In genomic region chr3:63967675-63968611, GRCh38 we compare ENCODE assay signal across 8 cellular contexts. TPM values are rescaled to one million over a fixed set of nuclear protein-coding genes. Genes with fewer than 3 reads are reported as not detected.
DNase-seq lines count a peak whose midpoint lies in the region; ATAC-seq and TF ChIP-seq lines count a peak whose summit lies in the region.

No MANE protein-coding gene starts in this region.

- peaks cover 94% of the 10 kb centered on the region for H3K4me1 Mint-ChIP-seq in activated T-cell treated with anti-CD3 and anti-CD28 coated beads, Interleukin-2, amount 50 U/mL, for 72 hours (ENCODE audit: low read depth)
- H3K4me1 Mint-ChIP-seq in osteocyte (ENCODE audit: unreplicated experiment), result peaks cover 64% of the 10 kb centered on the region

- H3K27me3 Mint-ChIP-seq in activated T-cell treated with anti-CD3 and anti-CD28 coated beads, Interleukin-2, amount 50 U/mL, for 72 hours (ENCODE audit: low read depth), result no peaks in the 10 kb centered on the region
- no peaks in the 10 kb centered on the region for H3K27me3 Mint-ChIP-seq in osteocyte (ENCODE audit: unreplicated experiment)

- H3K9me3 Mint-ChIP-seq in activated T-cell treated with anti-CD3 and anti-CD28 coated beads, Interleukin-2, amount 50 U/mL, for 72 hours, result no peaks in the 10 kb centered on the region
- no peaks in the 10 kb centered on the region for H3K9me3 Mint-ChIP-seq in osteocyte (ENCODE audit: unreplicated experiment)

- peak; percentile 52 for ATAC-seq in HG02678 (IDR thresholded peaks at IDR 0.05; ENCODE audit: unreplicated experiment)
- ATAC-seq in activated T-cell treated with anti-CD3 and anti-CD28 coated beads, Interleukin-2, amount 50 U/mL, for 72 hours (replicated peaks in 1 of 2), result peak; percentile 53 to 70

- peak overlapping the region; percentile 29 for H3K4me3 ChIP-seq in fibroblast of the aortic adventitia (ENCODE audit: low read depth, low read length)

- no peak for TF ChIP-seq CTCF in fibroblast of the aortic adventitia (IDR thresholded peaks at IDR 0.05; ENCODE audit: insufficient read depth, low read length)
- TF ChIP-seq CTCF in osteocyte (IDR thresholded peaks at IDR 0.05), result no peak

- peak overlapping the region; percentile 93 to 98 for H3K4me3 Mint-ChIP-seq in activated T-cell treated with anti-CD3 and anti-CD28 coated beads, Interleukin-2, amount 50 U/mL, for 72 hours
- H3K4me3 Mint-ChIP-seq in osteocyte (ENCODE audit: unreplicated experiment), result no peak overlapping the region

- DNase-seq in activated CD4-positive, alpha-beta T cell treated with anti-CD3 and anti-CD28 coated beads for 48 hours, result peak; percentile 22
- DNase-seq in activated CD4-positive, alpha-beta T cell treated with anti-CD3 and anti-CD28 coated beads, Interleukin-2, amount 50 U/mL, for 48 hours, result no peak
- peak; percentile 19 for DNase-seq in NCI-H1694 (lab: John Stamatoyannopoulos, UW)
- DNase-seq in activated T-cell treated with anti-CD3 and anti-CD28 coated beads, Interleukin-2, amount 50 U/mL, for 72 hours, result peak; percentile 23 to 33
- peak; percentile 69 for DNase-seq in fibroblast of the aortic adventitia (ENCODE audit: low read depth)
- no peak for DNase-seq in osteocyte (ENCODE audit: extremely low spot score, unreplicated experiment)
- no peak for DNase-seq in stimulated activated CD4-positive, alpha-beta T cell treated with anti-CD3 and anti-CD28 coated beads, Interleukin-1b, Interleukin-23, amount 100 ng/mL, for 48 hours

- H3K27ac Mint-ChIP-seq in activated T-cell treated with anti-CD3 and anti-CD28 coated beads, Interleukin-2, amount 50 U/mL, for 72 hours, result peak overlapping the region; percentile 96
- peak overlapping the region; percentile 42 for H3K27ac Mint-ChIP-seq in osteocyte (ENCODE audit: unreplicated experiment)

- H3K36me3 Mint-ChIP-seq in activated T-cell treated with anti-CD3 and anti-CD28 coated beads, Interleukin-2, amount 50 U/mL, for 72 hours (ENCODE audit: insufficient read depth in 2 of 2), result peaks cover 0 to 9% of the 10 kb centered on the region in 2 donors
- no peaks in the 10 kb centered on the region for H3K36me3 Mint-ChIP-seq in osteocyte (ENCODE audit: unreplicated experiment)

RNA-seq across cellular contexts. Expression of gene PSMD6, which starts 55.4 kb away (rescaled TPM):
- total RNA-seq in activated T-cell treated with anti-CD3 and anti-CD28 coated beads, Interleukin-2, amount 50 U/mL, for 72 hours, result 10 to 100 TPM; 83.4 to 90.3 TPM
- total RNA-seq in fibroblast of the aortic adventitia (ENCODE audit: low replicate concordance), result 67.1 and 72.8 TPM in 2 replicates
- total RNA-seq in osteocyte, result 72.6 and 72.9 TPM in 2 replicates

RNA-seq across cellular contexts. Expression of gene SCAANT1, which starts 55.8 kb away (rescaled TPM):
- total RNA-seq in activated T-cell treated with anti-CD3 and anti-CD28 coated beads, Interleukin-2, amount 50 U/mL, for 72 hours, result not detected
- total RNA-seq in fibroblast of the aortic adventitia (ENCODE audit: low replicate concordance) (not detected in 2 replicates), osteocyte (not detected in 2 replicates)

Comparison
In these comparisons a context has a peak if more than half of its experiments do, and no peak if none do; other contexts are left out.
1. DNase-seq: peak in activated CD4-positive, alpha-beta T cell treated with anti-CD3 and anti-CD28 coated beads for 48 hours (single experiment), NCI-H1694 (single experiment), activated T-cell treated with anti-CD3 and anti-CD28 coated beads, Interleukin-2, amount 50 U/mL, for 72 hours (2 of 2) and fibroblast of the aortic adventitia (single experiment); none in activated CD4-positive, alpha-beta T cell treated with anti-CD3 and anti-CD28 coated beads, Interleukin-2, amount 50 U/mL, for 48 hours (0 of 2), osteocyte (single experiment) and stimulated activated CD4-positive, alpha-beta T cell treated with anti-CD3 and anti-CD28 coated beads, Interleukin-1b, Interleukin-23, amount 100 ng/mL, for 48 hours (single experiment).